Comparison of ENCODE assay signal across 11 cellular contexts in the genomic region with DNA sequence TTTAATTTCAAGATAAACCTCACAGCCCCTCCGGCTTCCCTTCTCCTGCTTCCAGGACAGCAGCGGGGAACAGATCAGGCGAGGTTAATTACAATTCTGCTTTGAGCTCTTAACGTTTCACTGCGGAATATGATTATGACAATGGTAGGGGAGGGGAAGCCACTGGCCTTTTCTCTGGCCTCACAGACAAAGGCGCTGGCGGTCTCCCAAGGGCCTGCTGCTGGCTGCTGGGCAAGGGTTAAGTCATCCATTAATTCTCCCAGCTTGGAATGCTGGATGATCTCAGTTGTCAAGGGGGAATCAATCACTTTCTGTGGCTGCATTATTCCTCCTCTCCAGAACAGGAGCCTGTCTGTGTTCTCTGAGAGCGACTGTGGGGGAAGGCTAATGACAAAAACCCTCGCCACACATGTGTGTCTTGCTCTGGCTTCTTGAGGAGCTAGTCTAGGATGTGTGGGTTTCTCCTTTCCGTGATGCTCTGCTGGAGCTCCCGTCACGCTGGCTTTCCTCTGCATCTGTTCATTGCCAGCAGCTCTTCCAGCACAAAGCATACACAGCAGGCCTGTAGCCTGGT.
A peak's percentile ranks its signal among the peaks of the same experiment; 100 is the strongest.
DNase-seq lines count a peak whose midpoint lies in the region; ATAC-seq and TF ChIP-seq lines count a peak whose summit lies in the region.
"Had no signal": no experiment of that assay in that cellular context is flagged by ENCODE, and none has a peak within 500 bp of the region (broad histone marks: within the 10 kb centered on the region; RNA-seq: fewer than 3 reads in every experiment).

No MANE protein-coding gene starts in this region.

- no peak overlapping the region for H3K56ac ChIP-seq in IMR-90 (ENCODE audit: extremely low read depth, insufficient read depth, low read length)

- DNase-seq in AG20443 (ENCODE audit: low spot score) (peak; percentile 80), IMR-90 (peak; percentile 74), caudate nucleus (lab: John Stamatoyannopoulos, UW) (peak in 31 of 61 donors; percentile 22 to 82 (median 40)), GDM1 (lab: John Stamatoyannopoulos, UW) (no peak), NCI-H128 (lab: John Stamatoyannopoulos, UW; ENCODE audit: unreplicated experiment) (no peak)
- DNase-seq: CD4-positive, alpha-beta memory T cell; NCI-H526 treated with DMSO at 0.1 percent for 48 hours had no signal

- peak overlapping the region; percentile 3 for H2AFZ ChIP-seq in IMR-90 (replicated peaks; ENCODE audit: low read length, poor library complexity)

- no peak overlapping the region; the same call in 1 of the 2 replicates for H2BK20ac ChIP-seq in IMR-90 (ENCODE audit: low read depth, low read length)

- H2BK5ac ChIP-seq in IMR-90 (ENCODE audit: low read depth, low read length, poor library complexity, severe bottlenecking), result no peak overlapping the region

- H3K27ac ChIP-seq in IMR-90 (ENCODE audit: insufficient read depth, low read length) (no peak overlapping the region), caudate nucleus (ENCODE audit: low read depth, low read length) (no peak overlapping the region)

- dilution Hi-C loops in IMR-90 (cut with HindIII; ENCODE audit: low sequenced_read_pairs, unreplicated experiment), result no loop called here

- H4K8ac ChIP-seq in IMR-90 (ENCODE audit: low read depth in 2 of 2, low read length in 2 of 2), result no peak overlapping the region

- peak overlapping the region; percentile 90 to 98 (median 93) for H3K27ac Mint-ChIP-seq in nephron
- H3K27ac Mint-ChIP-seq: activated naive CD4-positive, alpha-beta T cell treated with anti-CD3 and anti-CD28 coated beads, Interleukin-2, amount 50 U/mL, for 24 hours had no signal

- H4K91ac ChIP-seq in IMR-90 (ENCODE audit: insufficient read depth, low read depth, low read length), result peak overlapping the region; percentile 11; the same call in 1 of the 2 replicates

- no peak for TF ChIP-seq RAD21 in IMR-90 (IDR thresholded peaks at IDR 0.05; ENCODE audit: low read length)

- TF ChIP-seq CTCF in IMR-90 (conservative IDR thresholded peaks at IDR 0.05; ENCODE audit: low read depth, low read length) (no peak), nephron (IDR thresholded peaks at IDR 0.05; ENCODE audit: unreplicated experiment in 3 of 3) (no peak)

- intact Hi-C loops in IMR-90 (cut with micrococcal nuclease), result no loop called here

- H3K27me3 Mint-ChIP-seq in nephron (ENCODE audit: low read depth), result no peaks in the 10 kb centered on the region
- H3K27me3 Mint-ChIP-seq: activated naive CD4-positive, alpha-beta T cell treated with anti-CD3 and anti-CD28 coated beads, Interleukin-2, amount 50 U/mL, for 24 hours; CD4-positive, alpha-beta memory T cell had no signal

- peak overlapping the region; percentile 1; the same call in 1 of the 2 replicates for H3K18ac ChIP-seq in IMR-90 (ENCODE audit: low read depth, low read length)

- H3K79me1 ChIP-seq in IMR-90 (ENCODE audit: low read depth in 1 of 2, low read length in 2 of 2), result peaks cover 0 to 7% of the 10 kb centered on the region in 2 experiments; a peak in 2 of 4 replicates

- CTCF ChIA-PET in IMR-90 (lab: Yijun Ruan, JAX), result no interaction called here

- no peak overlapping the region for H2BK15ac ChIP-seq in IMR-90 (ENCODE audit: low read depth, low read length)

- no TSS peak for BruUV-seq in IMR-90 (replicated peaks; lab: Mats Ljungman, UMichigan)

- no peak overlapping the region for H3K4me2 ChIP-seq in IMR-90 (ENCODE audit: low read depth, low read length)

- H4K20me1 ChIP-seq in IMR-90 (ENCODE audit: insufficient read depth, low read length), result no peaks in the 10 kb centered on the region

- H2BK120ac ChIP-seq in IMR-90 (ENCODE audit: low read depth, low read length), result peak overlapping the region; percentile 1; the same call in 1 of the 2 replicates

- peaks cover 49% of the 10 kb centered on the region for H3K36me3 ChIP-seq in IMR-90 (ENCODE audit: control insufficient read depth, insufficient read depth, low read length)

- no peak for TF ChIP-seq POLR2A in IMR-90 (IDR thresholded peaks at IDR 0.05; ENCODE audit: low read depth, low read length)

- H2AK5ac ChIP-seq in IMR-90 (ENCODE audit: low read depth, low read length), result peak overlapping the region; percentile 64

- H3K9ac ChIP-seq in IMR-90 (ENCODE audit: low read depth, low read length), result no peak overlapping the region; the same call in 1 of the 2 replicates

- in situ Hi-C loops in IMR-90 (cut with MboI; ENCODE audit: low sequenced_read_pairs), result no loop called here

- no CpG with 5 or more reads among the region's 12 CpGs for WGBS in IMR-90 (ENCODE audit: extremely low coverage in 2 of 2, insufficient read length in 1 of 2), 2 experiments

- no peaks in the 10 kb centered on the region for H3K9me3 ChIP-seq in IMR-90 (ENCODE audit: control insufficient read depth, insufficient read depth, low read length)

- peaks cover 18% of the 10 kb centered on the region for H3K4me1 ChIP-seq in IMR-90 (ENCODE audit: control insufficient read depth, insufficient read depth, low read length)

- no peak overlapping the region; the same call in 1 of the 2 replicates for H3K14ac ChIP-seq in IMR-90 (replicated peaks; ENCODE audit: low read depth, low read length)

- POLR2A ChIA-PET in IMR-90 (lab: Charles Lee; ENCODE audit: unreplicated experiment), result no interaction called here

- peak overlapping the region; percentile 22 for H2AK9ac ChIP-seq in IMR-90 (replicated peaks; ENCODE audit: low read depth, low read length, poor library complexity)

- H3K4me3 ChIP-seq in IMR-90 (ENCODE audit: insufficient read depth, low read depth, low read length), result no peak overlapping the region

- H3K4me1 Mint-ChIP-seq in nephron, result peaks cover 71% of the 10 kb centered on the region

- ATAC-seq in IMR-90 (ENCODE audit: low read depth) (peak; percentile 64), GM19328 (IDR thresholded peaks at IDR 0.05; ENCODE audit: unreplicated experiment) (no peak), HG03439 (IDR thresholded peaks at IDR 0.05; ENCODE audit: unreplicated experiment) (no peak)

- no peak overlapping the region for H4K5ac ChIP-seq in IMR-90 (ENCODE audit: low read depth, low read length)

- no peaks in the 10 kb centered on the region for H3K27me3 ChIP-seq in IMR-90 (ENCODE audit: control insufficient read depth, insufficient read depth, low read length)

- H3K4ac ChIP-seq in IMR-90 (ENCODE audit: low read depth, low read length), result peak overlapping the region; percentile 71

- no peak overlapping the region; the same call in 1 of the 2 replicates for H3K23ac ChIP-seq in IMR-90 (ENCODE audit: low read depth, low read length)

- no peaks in the 10 kb centered on the region for H3K9me3 Mint-ChIP-seq in nephron
- H3K9me3 Mint-ChIP-seq: activated naive CD4-positive, alpha-beta T cell treated with anti-CD3 and anti-CD28 coated beads, Interleukin-2, amount 50 U/mL, for 24 hours; CD4-positive, alpha-beta memory T cell had no signal

- H3K9me1 ChIP-seq in IMR-90 (ENCODE audit: insufficient read depth, low read length), result peaks cover 13% of the 10 kb centered on the region

- H3K4me3 Mint-ChIP-seq in nephron, result peak overlapping the region; percentile 29 to 38 (median 31)
- H3K4me3 Mint-ChIP-seq: activated naive CD4-positive, alpha-beta T cell treated with anti-CD3 and anti-CD28 coated beads, Interleukin-2, amount 50 U/mL, for 24 hours; CD4-positive, alpha-beta memory T cell had no signal

- H3K36me3 Mint-ChIP-seq in nephron (ENCODE audit: low read depth), result peaks cover 43% of the 10 kb centered on the region
- H3K36me3 Mint-ChIP-seq: activated naive CD4-positive, alpha-beta T cell treated with anti-CD3 and anti-CD28 coated beads, Interleukin-2, amount 50 U/mL, for 24 hours had no signal

TF ChIP-seq in IMR-90, 13 proteins besides CTCF, POLR2A, EP300 and RAD21:
- TF ChIP-seq, protein P1, sequence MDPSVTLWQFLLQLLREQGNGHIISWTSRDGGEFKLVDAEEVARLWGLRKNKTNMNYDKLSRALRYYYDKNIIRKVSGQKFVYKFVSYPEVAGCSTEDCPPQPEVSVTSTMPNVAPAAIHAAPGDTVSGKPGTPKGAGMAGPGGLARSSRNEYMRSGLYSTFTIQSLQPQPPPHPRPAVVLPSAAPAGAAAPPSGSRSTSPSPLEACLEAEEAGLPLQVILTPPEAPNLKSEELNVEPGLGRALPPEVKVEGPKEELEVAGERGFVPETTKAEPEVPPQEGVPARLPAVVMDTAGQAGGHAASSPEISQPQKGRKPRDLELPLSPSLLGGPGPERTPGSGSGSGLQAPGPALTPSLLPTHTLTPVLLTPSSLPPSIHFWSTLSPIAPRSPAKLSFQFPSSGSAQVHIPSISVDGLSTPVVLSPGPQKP (IDR thresholded peaks at IDR 0.05; ENCODE audit: borderline replicate concordance, low read depth, low read length), result no peak
- no peak for TF ChIP-seq RFX5 (IDR thresholded peaks at IDR 0.05; ENCODE audit: low read depth, low read length)

Comparison
In these comparisons a context has a peak if more than half of its experiments do, and no peak if none do; other contexts are left out.
1. DNase-seq: peak in AG20443 (single experiment), IMR-90 (single experiment) and caudate nucleus (31 of 61); none in GDM1 (single experiment) and NCI-H128 (single experiment).